1 cellular context compared by ENCODE assay signal in the genomic region with DNA sequence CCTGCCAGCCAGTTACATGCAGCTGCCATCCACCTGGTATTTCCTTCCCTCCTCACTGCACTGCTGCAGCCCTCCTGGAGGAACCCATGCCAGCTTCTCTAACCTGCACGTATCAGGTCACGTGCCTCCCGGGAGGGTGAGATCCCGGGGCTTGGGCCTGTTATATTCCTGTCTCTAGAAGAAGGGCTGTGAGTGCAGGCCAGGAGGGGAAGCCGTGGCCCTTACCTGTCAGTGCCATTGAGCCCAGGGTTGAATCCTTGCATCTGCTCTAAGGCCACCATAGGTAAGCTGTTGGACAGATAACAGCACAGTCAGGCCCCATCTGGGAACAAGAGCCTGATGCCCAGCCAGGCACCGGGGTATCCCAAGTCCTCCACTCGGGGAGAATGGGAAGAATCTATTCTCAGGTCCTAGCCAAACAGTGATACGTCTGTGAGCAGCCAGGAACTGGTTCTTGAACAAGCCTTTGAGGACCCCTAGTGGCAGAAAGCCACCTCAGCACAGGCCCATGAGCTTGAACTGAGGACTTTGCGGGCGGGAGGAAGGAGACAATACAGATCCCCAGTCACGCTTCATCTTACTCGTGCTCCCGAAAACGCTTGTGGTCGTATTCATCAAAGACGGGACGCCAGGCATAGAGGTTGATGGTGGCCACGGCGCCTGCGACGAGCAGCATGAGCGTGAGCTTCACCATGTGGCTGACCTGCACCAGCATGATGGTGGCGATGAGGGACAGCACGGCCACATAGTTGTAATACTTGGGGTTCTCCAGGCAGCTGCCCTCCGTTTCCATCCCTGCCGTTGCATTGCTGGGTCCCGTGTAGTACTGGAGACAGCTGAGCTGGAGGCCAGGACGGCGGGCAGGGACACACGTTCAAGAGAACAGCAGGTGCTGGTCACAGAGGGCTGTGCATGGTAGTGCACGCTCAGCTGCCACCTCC.
A peak's percentile ranks its signal among the peaks of the same experiment; 100 is the strongest.
TF ChIP-seq lines count a peak whose summit lies in the region.

No MANE protein-coding gene starts in this region.

TF ChIP-seq in IMR-90, 13 proteins besides CTCF, POLR2A, EP300 and RAD21:
- TF ChIP-seq MXI1 (IDR thresholded peaks at IDR 0.05; ENCODE audit: borderline replicate concordance, low read depth, low read length), result no peak
- TF ChIP-seq SMC3 (IDR thresholded peaks at IDR 0.05; ENCODE audit: low read depth, low read length), result peak; percentile 95
